In the genomic region with DNA sequence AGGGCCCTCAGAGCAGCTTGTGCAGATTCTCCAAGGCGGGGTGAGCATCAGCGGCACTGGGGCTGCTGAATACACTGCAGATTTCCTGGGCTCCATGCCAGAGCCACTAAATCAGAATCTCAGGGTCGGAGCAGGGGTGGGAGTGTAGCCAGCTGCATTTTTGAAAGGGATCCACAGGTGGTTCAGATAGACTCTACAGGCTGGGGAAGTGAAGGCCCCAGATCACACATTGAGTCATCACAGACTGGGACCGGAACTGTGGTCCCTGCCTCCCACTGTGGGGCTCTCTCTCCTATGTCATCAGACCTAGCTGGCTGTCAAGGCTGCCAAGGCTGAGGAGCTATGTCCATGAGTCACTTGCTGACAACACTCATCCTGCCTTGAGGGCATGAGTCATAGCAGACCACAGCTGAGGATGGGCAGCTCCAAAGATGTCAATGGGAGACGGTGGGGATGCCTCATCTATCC, we compare ENCODE assay signal across 8 cellular contexts.
A peak's percentile ranks its signal among the peaks of the same experiment; 100 is the strongest.
DNase-seq lines count a peak whose midpoint lies in the region; ATAC-seq and TF ChIP-seq lines count a peak whose summit lies in the region.

No MANE protein-coding gene starts in this region.

- H3K9me3 ChIP-seq in adrenal gland (replicated peaks in 1 of 3) (no peaks in the 10 kb centered on the region), tibial artery (no peaks in the 10 kb centered on the region)

- H3K4me3 ChIP-seq in AG09309 (ENCODE audit: control insufficient read depth, low read depth, low read length) (no peak overlapping the region), adrenal gland (no peak overlapping the region), tibial artery (no peak overlapping the region)

- no peaks in the 10 kb centered on the region for H3K36me3 ChIP-seq in adrenal gland (replicated peaks in 1 of 2)
- no peaks in the 10 kb centered on the region for H3K36me3 ChIP-seq in tibial artery

- H3K27ac ChIP-seq in adrenal gland (peak overlapping the region in 2 of 5 donors; percentile 54 to 68), tibial artery (peak overlapping the region; percentile 28 to 33)

- TF ChIP-seq POLR2A in adrenal gland (IDR thresholded peaks at IDR 0.05), result no peak

- peaks cover 0 to 6% of the 10 kb centered on the region in 2 donors for H3K4me1 ChIP-seq in adrenal gland (replicated peaks in 1 of 2)
- H3K4me1 ChIP-seq in tibial artery, result peaks cover 0 to 25% (median 10%) of the 10 kb centered on the region in 4 donors

- no peaks in the 10 kb centered on the region for H3K27me3 ChIP-seq in adrenal gland
- H3K27me3 ChIP-seq in tibial artery, result no peaks in the 10 kb centered on the region

- intact Hi-C loops in adrenal gland (cut with DNase I), result loop anchor here in 1 of 2 donors (10.0 kb wide), 1 partner anchor 154 kb away; no protein-coding TSS in a partner anchor
- intact Hi-C loops in tibial artery (cut with DNase I; ENCODE audit: low total_unique reads), result no loop called here

- DNase-seq in AG09309 (ENCODE audit: low read depth), result peak; percentile 95
- DNase-seq in adrenal gland, result peak; percentile 78 to 92 (median 91)
- peak; percentile 41 to 95 for DNase-seq in lung microvascular endothelial cell (ENCODE audit: low read depth in 2 of 2)
- peak; percentile 86 to 88 for DNase-seq in tibial artery
- DNase-seq in NCI-H510A (lab: John Stamatoyannopoulos, UW), result no peak

- whole genome bisulfite sequencing in adrenal gland, 4 donors, result 0 to 38% (median 18%) methylated on average over 2 to 5 of the region's 5 CpGs

- ATAC-seq in GM18907 (IDR thresholded peaks at IDR 0.05; ENCODE audit: unreplicated experiment) (peak; percentile 98), HG03060 (IDR thresholded peaks at IDR 0.05; ENCODE audit: low read depth, unreplicated experiment) (peak; percentile 99)

- TF ChIP-seq CTCF in AG09309 (IDR thresholded peaks at IDR 0.05; ENCODE audit: control insufficient read depth, insufficient read depth, low read depth, low read length, missing control alignments) (no peak), adrenal gland (IDR thresholded peaks at IDR 0.05) (no peak), tibial artery (IDR thresholded peaks at IDR 0.05) (no peak)

TF ChIP-seq in PFSK-1, 5 proteins besides CTCF, POLR2A, EP300 and RAD21:
- TF ChIP-seq, protein P1, sequence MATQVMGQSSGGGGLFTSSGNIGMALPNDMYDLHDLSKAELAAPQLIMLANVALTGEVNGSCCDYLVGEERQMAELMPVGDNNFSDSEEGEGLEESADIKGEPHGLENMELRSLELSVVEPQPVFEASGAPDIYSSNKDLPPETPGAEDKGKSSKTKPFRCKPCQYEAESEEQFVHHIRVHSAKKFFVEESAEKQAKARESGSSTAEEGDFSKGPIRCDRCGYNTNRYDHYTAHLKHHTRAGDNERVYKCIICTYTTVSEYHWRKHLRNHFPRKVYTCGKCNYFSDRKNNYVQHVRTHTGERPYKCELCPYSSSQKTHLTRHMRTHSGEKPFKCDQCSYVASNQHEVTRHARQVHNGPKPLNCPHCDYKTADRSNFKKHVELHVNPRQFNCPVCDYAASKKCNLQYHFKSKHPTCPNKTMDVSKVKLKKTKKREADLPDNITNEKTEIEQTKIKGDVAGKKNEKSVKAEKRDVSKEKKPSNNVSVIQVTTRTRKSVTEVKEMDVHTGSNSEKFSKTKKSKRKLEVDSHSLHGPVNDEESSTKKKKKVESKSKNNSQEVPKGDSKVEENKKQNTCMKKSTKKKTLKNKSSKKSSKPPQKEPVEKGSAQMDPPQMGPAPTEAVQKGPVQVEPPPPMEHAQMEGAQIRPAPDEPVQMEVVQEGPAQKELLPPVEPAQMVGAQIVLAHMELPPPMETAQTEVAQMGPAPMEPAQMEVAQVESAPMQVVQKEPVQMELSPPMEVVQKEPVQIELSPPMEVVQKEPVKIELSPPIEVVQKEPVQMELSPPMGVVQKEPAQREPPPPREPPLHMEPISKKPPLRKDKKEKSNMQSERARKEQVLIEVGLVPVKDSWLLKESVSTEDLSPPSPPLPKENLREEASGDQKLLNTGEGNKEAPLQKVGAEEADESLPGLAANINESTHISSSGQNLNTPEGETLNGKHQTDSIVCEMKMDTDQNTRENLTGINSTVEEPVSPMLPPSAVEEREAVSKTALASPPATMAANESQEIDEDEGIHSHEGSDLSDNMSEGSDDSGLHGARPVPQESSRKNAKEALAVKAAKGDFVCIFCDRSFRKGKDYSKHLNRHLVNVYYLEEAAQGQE (IDR thresholded peaks at IDR 0.05; ENCODE audit: insufficient read depth in 1 of 2, low read depth in 2 of 2, low read length in 2 of 2), result peak in 1 of 2 experiments; percentile 42; a peak in 1 of 4 replicates
- TF ChIP-seq POLR2AphosphoS5 (IDR thresholded peaks at IDR 0.05; ENCODE audit: low read depth, low read length), result peak; percentile 44; the same call in 1 of the 2 replicates
- TF ChIP-seq TAF1 (IDR thresholded peaks at IDR 0.05; ENCODE audit: borderline replicate concordance, insufficient read depth, low read length), result peak; percentile 19; the same call in 1 of the 2 replicates
- TF ChIP-seq FOXP2 (optimal IDR thresholded peaks at IDR 0.05; ENCODE audit: borderline replicate concordance, extremely low read depth, extremely low read length, insufficient read depth), result no peak
- no peak for TF ChIP-seq SIN3A (IDR thresholded peaks at IDR 0.05; ENCODE audit: borderline replicate concordance, insufficient read depth, low read length)
